Comparison of ENCODE assay signal across 1 cellular context in the genomic region with DNA sequence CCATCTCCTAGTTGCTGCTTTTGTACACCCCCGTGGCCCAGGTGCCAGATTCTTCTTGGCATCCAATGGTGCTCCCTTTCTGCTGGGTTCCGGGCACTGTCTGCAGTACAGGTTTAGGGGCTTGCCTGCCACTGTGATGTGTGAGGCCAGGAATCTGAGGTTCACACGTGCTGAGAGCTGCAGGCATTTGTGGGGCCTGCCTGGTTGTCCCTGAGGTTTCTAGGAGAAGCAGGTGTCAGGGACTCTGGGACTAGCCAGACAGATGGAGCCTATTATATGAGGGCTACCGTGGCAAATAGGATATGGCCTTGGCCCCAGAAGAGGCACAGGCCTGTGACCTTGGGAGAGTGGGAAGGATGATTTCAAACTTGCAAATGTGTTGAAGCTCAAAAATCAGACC.
TF ChIP-seq lines count a peak whose summit lies in the region.

No MANE protein-coding gene starts in this region.

TF ChIP-seq in IMR-90, 13 proteins besides CTCF, POLR2A, EP300 and RAD21 (continued from another document):
- TF ChIP-seq, protein P1, sequence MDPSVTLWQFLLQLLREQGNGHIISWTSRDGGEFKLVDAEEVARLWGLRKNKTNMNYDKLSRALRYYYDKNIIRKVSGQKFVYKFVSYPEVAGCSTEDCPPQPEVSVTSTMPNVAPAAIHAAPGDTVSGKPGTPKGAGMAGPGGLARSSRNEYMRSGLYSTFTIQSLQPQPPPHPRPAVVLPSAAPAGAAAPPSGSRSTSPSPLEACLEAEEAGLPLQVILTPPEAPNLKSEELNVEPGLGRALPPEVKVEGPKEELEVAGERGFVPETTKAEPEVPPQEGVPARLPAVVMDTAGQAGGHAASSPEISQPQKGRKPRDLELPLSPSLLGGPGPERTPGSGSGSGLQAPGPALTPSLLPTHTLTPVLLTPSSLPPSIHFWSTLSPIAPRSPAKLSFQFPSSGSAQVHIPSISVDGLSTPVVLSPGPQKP (IDR thresholded peaks at IDR 0.05; ENCODE audit: borderline replicate concordance, low read depth, low read length) = no peak
- TF ChIP-seq MAFK (IDR thresholded peaks at IDR 0.05; ENCODE audit: low read depth, low read length) (no peak), NFE2L2 (IDR thresholded peaks at IDR 0.05; ENCODE audit: low read depth, low read length) (no peak)
- TF ChIP-seq, protein P2, sequence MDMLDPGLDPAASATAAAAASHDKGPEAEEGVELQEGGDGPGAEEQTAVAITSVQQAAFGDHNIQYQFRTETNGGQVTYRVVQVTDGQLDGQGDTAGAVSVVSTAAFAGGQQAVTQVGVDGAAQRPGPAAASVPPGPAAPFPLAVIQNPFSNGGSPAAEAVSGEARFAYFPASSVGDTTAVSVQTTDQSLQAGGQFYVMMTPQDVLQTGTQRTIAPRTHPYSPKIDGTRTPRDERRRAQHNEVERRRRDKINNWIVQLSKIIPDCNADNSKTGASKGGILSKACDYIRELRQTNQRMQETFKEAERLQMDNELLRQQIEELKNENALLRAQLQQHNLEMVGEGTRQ (IDR thresholded peaks at IDR 0.05; ENCODE audit: low read depth, low read length) = no peak
